Comparison of ENCODE assay signal across 1 cellular context in genomic region chr2:45826889-45827635, GRCh38.
TF ChIP-seq lines count a peak whose summit lies in the region.

No MANE protein-coding gene starts in this region.

TF ChIP-seq in K562, 482 proteins besides CTCF, POLR2A, EP300 and RAD21:
- TF ChIP-seq MGA (IDR thresholded peaks at IDR 0.05) (peak; percentile 26; the same call in 1 of the 2 replicates), BHLHE40 (IDR thresholded peaks at IDR 0.05; ENCODE audit: low read length) (peak; percentile 93), ZNF217 (CRISPR knock-in tag; IDR thresholded peaks at IDR 0.05) (no peak), MAX (CRISPR knock-in tag; IDR thresholded peaks at IDR 0.05) (peak; percentile 38; the same call in 1 of the 2 replicates), POLR2H (tag; IDR thresholded peaks at IDR 0.05; ENCODE audit: low read depth) (no peak), L3MBTL2 (IDR thresholded peaks at IDR 0.05) (peak; percentile 52; the same call in 1 of the 2 replicates), ATF3 (IDR thresholded peaks at IDR 0.05) (peak; percentile 26; the same call in 1 of the 2 replicates), ATF3 (CRISPR knock-in tag; conservative IDR thresholded peaks at IDR 0.05) (no peak), PHF21A (IDR thresholded peaks at IDR 0.05; ENCODE audit: borderline replicate concordance, low read depth) (no peak), NONO (IDR thresholded peaks at IDR 0.05; ENCODE audit: low read depth in 2 of 2, low read length in 1 of 2) (no peak), ASH1L (IDR thresholded peaks at IDR 0.05; ENCODE audit: borderline replicate concordance, low read depth, partially characterized antibody) (no peak)
